Comparison of ENCODE assay signal across 9 cellular contexts in the genomic region with DNA sequence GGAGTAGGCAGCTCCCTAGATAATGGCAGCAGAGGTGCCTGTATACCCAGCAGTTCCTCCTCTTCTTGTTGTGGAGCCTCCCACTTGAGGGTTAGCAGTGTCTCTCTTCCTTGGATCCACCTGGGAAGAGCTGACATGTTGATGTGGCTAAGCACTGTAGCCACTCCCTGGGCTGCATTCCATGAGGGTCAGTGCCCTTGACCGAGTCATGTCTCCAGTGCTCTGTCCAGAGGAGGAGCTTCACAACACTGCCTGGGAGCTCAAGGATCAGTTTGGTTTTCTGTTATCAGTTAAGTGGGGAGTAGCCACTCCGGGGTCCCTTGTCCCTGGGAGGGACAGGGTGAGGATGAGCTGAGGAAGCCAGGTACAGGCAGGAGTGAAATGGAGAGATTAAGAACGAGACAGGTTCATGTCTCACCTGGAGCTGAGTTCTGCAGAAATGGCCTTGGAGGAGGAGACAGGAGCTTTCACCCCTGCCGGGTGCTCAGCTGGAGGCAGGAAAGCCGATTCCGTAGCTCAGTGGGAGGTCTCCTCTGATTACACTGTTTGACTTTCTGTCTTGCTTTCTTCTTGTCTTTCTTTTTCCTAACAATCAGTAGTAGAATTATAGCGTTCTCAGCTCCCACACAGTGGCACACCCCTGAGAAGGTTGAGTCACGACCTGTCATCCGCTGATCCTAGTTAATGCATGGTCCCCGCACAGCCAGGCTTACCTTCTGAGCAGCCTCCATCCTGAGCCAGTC. TPM values are rescaled to one million over a fixed set of nuclear protein-coding genes. Genes with fewer than 3 reads are reported as not detected.
DNase-seq lines count a peak whose midpoint lies in the region; ATAC-seq and TF ChIP-seq lines count a peak whose summit lies in the region.
"Had no signal": no experiment of that assay in that cellular context is flagged by ENCODE, and none has a peak within 500 bp of the region (broad histone marks: within the 10 kb centered on the region; RNA-seq: fewer than 3 reads in every experiment).

No MANE protein-coding gene starts in this region.

- no peak overlapping the region for H3K4me3 Mint-ChIP-seq in activated naive CD4-positive, alpha-beta T cell treated with anti-CD3 and anti-CD28 coated beads, Interleukin-2, amount 50 U/mL, for 24 hours
- no peak overlapping the region for H3K4me3 Mint-ChIP-seq in activated naive CD4-positive, alpha-beta T cell treated with anti-CD3 and anti-CD28 coated beads, Interleukin-2, amount 10 ng/mL, durations not matched to agents 7 days and 5 days
- H3K4me3 Mint-ChIP-seq in naive thymus-derived CD4-positive, alpha-beta T cell, result no peak overlapping the region

- no peak for ATAC-seq in naive thymus-derived CD4-positive, alpha-beta T cell
- no peak for ATAC-seq in HG03108 (IDR thresholded peaks at IDR 0.05; ENCODE audit: unreplicated experiment)

- no peak overlapping the region for H3K4me2 ChIP-seq in osteoblast (ENCODE audit: insufficient read depth, low read length)

- H3K36me3 Mint-ChIP-seq in activated naive CD4-positive, alpha-beta T cell treated with anti-CD3 and anti-CD28 coated beads, Interleukin-2, amount 50 U/mL, for 24 hours, result peaks cover 20% of the 10 kb centered on the region
- peaks cover 15% of the 10 kb centered on the region for H3K36me3 Mint-ChIP-seq in activated naive CD4-positive, alpha-beta T cell treated with anti-CD3 and anti-CD28 coated beads, Interleukin-2, amount 10 ng/mL, durations not matched to agents 7 days and 5 days
- peaks cover 7 to 55% (median 13%) of the 10 kb centered on the region in 5 donors for H3K36me3 Mint-ChIP-seq in naive thymus-derived CD4-positive, alpha-beta T cell

- H3K27ac ChIP-seq in RWPE1, result 0 out of 2 replicates have a peak overlapping the region, but pooled peaks have one; percentile 14
- H3K27ac ChIP-seq in iPS-20b (ENCODE audit: low read length), result no peak overlapping the region
- H3K27ac ChIP-seq in naive thymus-derived CD4-positive, alpha-beta T cell (ENCODE audit: low read depth, low read length), result no peak overlapping the region
- H3K27ac ChIP-seq in osteoblast (ENCODE audit: low read depth, low read length), result no peak overlapping the region

- peak overlapping the region; percentile 23 for H3K27ac Mint-ChIP-seq in activated naive CD4-positive, alpha-beta T cell treated with anti-CD3 and anti-CD28 coated beads, Interleukin-2, amount 50 U/mL, for 24 hours
- no peak overlapping the region for H3K27ac Mint-ChIP-seq in activated naive CD4-positive, alpha-beta T cell treated with anti-CD3 and anti-CD28 coated beads, Interleukin-2, amount 10 ng/mL, durations not matched to agents 7 days and 5 days
- H3K27ac Mint-ChIP-seq in naive thymus-derived CD4-positive, alpha-beta T cell, result peak overlapping the region in 1 of 9 donors; percentile 14

- no peak for DNase-seq in activated naive CD4-positive, alpha-beta T cell treated with anti-CD3 and anti-CD28 coated beads, Interleukin-2, amount 10 ng/mL, durations not matched to agents 7 days and 5 days
- no peak for DNase-seq in RWPE1 (ENCODE audit: low spot score)
- DNase-seq in naive thymus-derived CD4-positive, alpha-beta T cell, result no peak
- no peak for DNase-seq in osteoblast (ENCODE audit: insufficient read length, low spot score, missing footprints)
- DNase-seq in hepatic stellate cell (ENCODE audit: low spot score), result no peak
- DNase-seq: left cardiac atrium had no signal

- no peaks in the 10 kb centered on the region for H3K27me3 ChIP-seq in iPS-20b (ENCODE audit: insufficient read depth, low read length)
- H3K27me3 ChIP-seq in naive thymus-derived CD4-positive, alpha-beta T cell (ENCODE audit: control insufficient read depth in 2 of 2, insufficient read depth in 2 of 2, low read length in 2 of 2), result no peaks in the 10 kb centered on the region
- no peaks in the 10 kb centered on the region for H3K27me3 ChIP-seq in osteoblast (ENCODE audit: insufficient read depth, low read length)

- peaks cover 9% of the 10 kb centered on the region; the same call in 1 of the 2 replicates for H3K4me1 ChIP-seq in iPS-20b (ENCODE audit: insufficient read depth, low read length)
- H3K4me1 ChIP-seq in naive thymus-derived CD4-positive, alpha-beta T cell (ENCODE audit: control insufficient read depth in 2 of 2, insufficient read depth in 2 of 2, low read length in 2 of 2), result no peaks in the 10 kb centered on the region
- H3K4me1 ChIP-seq in osteoblast (ENCODE audit: insufficient read depth, low read length), result no peaks in the 10 kb centered on the region

- no peaks in the 10 kb centered on the region for H3K4me1 Mint-ChIP-seq in activated naive CD4-positive, alpha-beta T cell treated with anti-CD3 and anti-CD28 coated beads, Interleukin-2, amount 50 U/mL, for 24 hours
- H3K4me1 Mint-ChIP-seq in activated naive CD4-positive, alpha-beta T cell treated with anti-CD3 and anti-CD28 coated beads, Interleukin-2, amount 10 ng/mL, durations not matched to agents 7 days and 5 days, result no peaks in the 10 kb centered on the region
- H3K4me1 Mint-ChIP-seq in naive thymus-derived CD4-positive, alpha-beta T cell, result peaks cover 0 to 4% (median 0%) of the 10 kb centered on the region in 7 donors

- H3K9me3 Mint-ChIP-seq in activated naive CD4-positive, alpha-beta T cell treated with anti-CD3 and anti-CD28 coated beads, Interleukin-2, amount 50 U/mL, for 24 hours, result peaks cover 3% of the 10 kb centered on the region
- peaks cover 1% of the 10 kb centered on the region for H3K9me3 Mint-ChIP-seq in activated naive CD4-positive, alpha-beta T cell treated with anti-CD3 and anti-CD28 coated beads, Interleukin-2, amount 10 ng/mL, durations not matched to agents 7 days and 5 days
- H3K9me3 Mint-ChIP-seq in naive thymus-derived CD4-positive, alpha-beta T cell, result peaks cover 0 to 1% (median 0%) of the 10 kb centered on the region in 11 donors

- H4K20me1 ChIP-seq in osteoblast (ENCODE audit: insufficient read depth, low read length), result peaks cover 3% of the 10 kb centered on the region

- CTCF ChIA-PET in activated naive CD4-positive, alpha-beta T cell treated with anti-CD3 and anti-CD28 coated beads, Interleukin-2, amount 10 ng/mL, durations not matched to agents 7 days and 5 days (lab: Charles Lee), result no interaction called here
- CTCF ChIA-PET in RWPE1 (lab: Yijun Ruan, JAX), result interaction anchor here (0.7 kb wide), 2 partner anchors 45 to 1462 kb away, joined by 3 read pairs; no protein-coding TSS in a partner anchor
- CTCF ChIA-PET in naive thymus-derived CD4-positive, alpha-beta T cell (lab: Charles Lee), result no interaction called here

- POLR2A ChIA-PET in RWPE1 (lab: Yijun Ruan, JAX; ENCODE audit: low non-redundant PET), result no interaction called here
- POLR2A ChIA-PET in naive thymus-derived CD4-positive, alpha-beta T cell (lab: Charles Lee), result no interaction called here

- no peak overlapping the region for H3K9ac ChIP-seq in iPS-20b (ENCODE audit: low read depth, low read length)

- H3K36me3 ChIP-seq in iPS-20b (ENCODE audit: insufficient read depth, low read depth, low read length) (peaks cover 38% of the 10 kb centered on the region), osteoblast (ENCODE audit: insufficient read depth, low read length) (peaks cover 63% of the 10 kb centered on the region)
- H3K36me3 ChIP-seq in naive thymus-derived CD4-positive, alpha-beta T cell (ENCODE audit: control insufficient read depth in 2 of 3, insufficient read depth in 3 of 3, low read length in 3 of 3), result peaks cover 0 to 8% (median 0%) of the 10 kb centered on the region in 3 experiments

- TF ChIP-seq CTCF in RWPE1 (conservative IDR thresholded peaks at IDR 0.05; ENCODE audit: low read depth) (no peak), osteoblast (IDR thresholded peaks at IDR 0.05; ENCODE audit: extremely low read depth, low read depth, low read length) (no peak)

- H3K79me2 ChIP-seq in osteoblast (ENCODE audit: insufficient read depth, low read length), result no peaks in the 10 kb centered on the region

- peak overlapping the region; percentile 41; the same call in 1 of the 2 replicates for H3K4me3 ChIP-seq in iPS-20b (ENCODE audit: low read length)
- no peak overlapping the region for H3K4me3 ChIP-seq in naive thymus-derived CD4-positive, alpha-beta T cell (ENCODE audit: low read length)
- H3K4me3 ChIP-seq in osteoblast (ENCODE audit: insufficient read depth, low read length), result no peak overlapping the region

- no peaks in the 10 kb centered on the region for H3K27me3 Mint-ChIP-seq in activated naive CD4-positive, alpha-beta T cell treated with anti-CD3 and anti-CD28 coated beads, Interleukin-2, amount 50 U/mL, for 24 hours
- no peaks in the 10 kb centered on the region for H3K27me3 Mint-ChIP-seq in activated naive CD4-positive, alpha-beta T cell treated with anti-CD3 and anti-CD28 coated beads, Interleukin-2, amount 10 ng/mL, durations not matched to agents 7 days and 5 days
- no peaks in the 10 kb centered on the region for H3K27me3 Mint-ChIP-seq in naive thymus-derived CD4-positive, alpha-beta T cell

- no peaks in the 10 kb centered on the region for H3K9me3 ChIP-seq in iPS-20b (ENCODE audit: insufficient read depth, low read depth, low read length)
- H3K9me3 ChIP-seq in naive thymus-derived CD4-positive, alpha-beta T cell (ENCODE audit: control insufficient read depth in 2 of 3, low read length in 3 of 3), result no peaks in the 10 kb centered on the region
- H3K9me3 ChIP-seq in osteoblast (ENCODE audit: low read depth, low read length), result no peaks in the 10 kb centered on the region

- intact Hi-C loops in naive thymus-derived CD4-positive, alpha-beta T cell (cut with micrococcal nuclease), result no loop called here

- no peak overlapping the region for H2AFZ ChIP-seq in osteoblast (ENCODE audit: low read length)

RNA-seq across cellular contexts. Expression of a gene that starts 57.9 kb away (rescaled TPM):
- total RNA-seq in naive thymus-derived CD4-positive, alpha-beta T cell, result 10 to 100 TPM; 15.0 to 20.1 (median 17.1) TPM
- polyA plus RNA-seq in naive thymus-derived CD4-positive, alpha-beta T cell, result 10 to 100 TPM; 14.0 to 15.4 TPM
- 27.9 and 36.2 TPM in 2 replicates for total RNA-seq in osteoblast
